In genomic region chr4:38467296-38467695, GRCh38 we compare ENCODE assay signal across 7 cellular contexts.
"Had no signal": no experiment of that assay in that cellular context is flagged by ENCODE, and none has a peak within 500 bp of the region (broad histone marks: within the 10 kb centered on the region; RNA-seq: fewer than 3 reads in every experiment).

No MANE protein-coding gene starts in this region.

- FAIRE-seq: G401.6, GM12878, GM12892, GM18507, GM19239 had no signal

- ATAC-seq: GM12878 had no signal

- H3K4me3 ChIP-seq: GM12878 had no signal

- DNase-seq: GDM1, GF-D8 had no signal
